Comparison of ENCODE assay signal across 16 cellular contexts in the genomic region with DNA sequence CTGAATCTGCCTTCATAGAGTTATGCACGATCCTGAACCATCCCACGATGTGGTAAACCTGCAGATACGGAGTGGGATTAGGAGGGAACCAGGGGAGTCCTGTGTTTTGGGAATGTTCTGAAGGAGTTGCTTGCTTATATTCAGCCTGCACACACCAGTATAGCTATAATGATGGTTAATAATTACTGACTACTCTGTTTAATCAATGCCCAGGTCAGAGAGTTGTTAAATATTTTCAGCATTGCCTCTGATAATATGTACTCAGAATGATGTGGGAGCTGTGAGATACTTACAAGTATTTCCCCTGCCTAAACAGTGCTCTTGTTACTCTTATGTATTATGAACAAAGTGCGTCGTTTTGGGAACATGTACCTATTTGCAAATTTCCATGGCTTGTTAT. TPM values are rescaled to one million over a fixed set of nuclear protein-coding genes. Genes with fewer than 3 reads are reported as not detected.
DNase-seq lines count a peak whose midpoint lies in the region; ATAC-seq, FAIRE-seq and TF ChIP-seq lines count a peak whose summit lies in the region.
"Had no signal": no experiment of that assay in that cellular context is flagged by ENCODE, and none has a peak within 500 bp of the region (broad histone marks: within the 10 kb centered on the region; RNA-seq: fewer than 3 reads in every experiment).

No MANE protein-coding gene starts in this region.

- intact Hi-C loops in kidney (cut with DNase I), result no loop called here

- H3K4me3 ChIP-seq in kidney (ENCODE audit: low read length in 2 of 2), result peak overlapping the region; percentile 9 to 17
- H3K4me3 ChIP-seq: BLaER1 treated with 17β-estradiol and CSF1 and Interleukin-3, amounts not matched to agents 10 nM and 100 nM; GM12878; GM23248 had no signal

- DNase-seq in kidney (no peak), renal cortical epithelial cell (ENCODE audit: low read depth) (peak; percentile 72), LoVo (ENCODE audit: low spot score) (no peak)
- DNase-seq: ACHN; CD4-positive, CD25-positive, alpha-beta regulatory T cell; DMS79; GM23248 had no signal

- H3K9ac ChIP-seq in kidney (ENCODE audit: low read length in 2 of 2), result no peak overlapping the region
- H3K9ac ChIP-seq: BLaER1 treated with 17β-estradiol and CSF1 and Interleukin-3, amounts not matched to agents 10 nM and 100 nM; GM23248 had no signal

- peak overlapping the region; percentile 75 to 91 (median 90) for H3K27ac Mint-ChIP-seq in nephron
- H3K27ac Mint-ChIP-seq: CD4-positive, CD25-positive, alpha-beta regulatory T cell had no signal

- peaks cover 6% of the 10 kb centered on the region for H3K4me1 Mint-ChIP-seq in nephron
- H3K4me1 Mint-ChIP-seq: CD4-positive, CD25-positive, alpha-beta regulatory T cell had no signal

- TF ChIP-seq CTCF in VCaP (conservative IDR thresholded peaks at IDR 0.05) (no peak), kidney (IDR thresholded peaks at IDR 0.05; ENCODE audit: borderline replicate concordance, extremely low read depth, insufficient read depth) (no peak), nephron (IDR thresholded peaks at IDR 0.05; ENCODE audit: unreplicated experiment in 3 of 3) (no peak)

- peaks cover 8 to 10% of the 10 kb centered on the region in 2 donors for H3K4me1 ChIP-seq in kidney (ENCODE audit: control insufficient read depth in 1 of 2, insufficient read depth in 1 of 2, low read depth in 1 of 2, low read length in 2 of 2)

- H3K36me3 ChIP-seq in kidney (ENCODE audit: control insufficient read depth in 1 of 2, insufficient read depth in 2 of 2, low read length in 2 of 2), result no peaks in the 10 kb centered on the region
- H3K36me3 ChIP-seq: BLaER1 treated with 17β-estradiol and CSF1 and Interleukin-3, amounts not matched to agents 10 nM and 100 nM had no signal

- H3K4me3 Mint-ChIP-seq in nephron, result no peak overlapping the region
- H3K4me3 Mint-ChIP-seq: CD4-positive, CD25-positive, alpha-beta regulatory T cell had no signal

- no peak for ATAC-seq in HG03097 (IDR thresholded peaks at IDR 0.05; ENCODE audit: low FRiP score, unreplicated experiment)
- no peak for ATAC-seq in HG03159 (IDR thresholded peaks at IDR 0.05; ENCODE audit: unreplicated experiment)
- ATAC-seq: GM12878, HCT116 had no signal

- no peaks in the 10 kb centered on the region for H3K27me3 Mint-ChIP-seq in nephron (ENCODE audit: low read depth)

- H3K9me3 ChIP-seq in kidney (ENCODE audit: control insufficient read depth in 1 of 2, low read length in 2 of 2), result no peaks in the 10 kb centered on the region

- peaks cover 4% of the 10 kb centered on the region for H3K9me3 Mint-ChIP-seq in nephron

- no peak for FAIRE-seq in kidney (lab: Jason Lieb, UNC)
- FAIRE-seq: GM12878, H54 had no signal

- H3K36me3 Mint-ChIP-seq in nephron (ENCODE audit: low read depth), result no peaks in the 10 kb centered on the region
- H3K36me3 Mint-ChIP-seq: CD4-positive, CD25-positive, alpha-beta regulatory T cell had no signal

- H3K27ac ChIP-seq in VCaP, result peak overlapping the region; percentile 33; the same call in 1 of the 2 replicates
- no peak overlapping the region for H3K27ac ChIP-seq in kidney (ENCODE audit: low read depth in 2 of 2, low read length in 2 of 2)
- H3K27ac ChIP-seq: BLaER1 treated with 17β-estradiol and CSF1 and Interleukin-3, amounts not matched to agents 10 nM and 100 nM; GM23248 had no signal

RNA-seq across cellular contexts. Expression of gene STK32A, which starts 34.8 kb away (rescaled TPM):
- 8.6 TPM for total RNA-seq in kidney
- polyA plus RNA-seq in kidney (ENCODE audit: insufficient read depth, low read depth, low replicate concordance), result 7.8 TPM
- total RNA-seq in renal cortical epithelial cell, result 0.69 and 3.0 TPM in 2 replicates
- total RNA-seq: CD4-positive, CD25-positive, alpha-beta regulatory T cell; G401 had no signal
- polyA plus RNA-seq: CD4-positive, CD25-positive, alpha-beta regulatory T cell had no signal
